ENCODE assay signal across 16 cellular contexts in genomic region chr9:113559834-113560620, GRCh38.
DNase-seq lines count a peak whose midpoint lies in the region; ATAC-seq and TF ChIP-seq lines count a peak whose summit lies in the region.
"Had no signal": no experiment of that assay in that cellular context is flagged by ENCODE, and none has a peak within 500 bp of the region (broad histone marks: within the 10 kb centered on the region; RNA-seq: fewer than 3 reads in every experiment).

No MANE protein-coding gene starts in this region.

- no peaks in the 10 kb centered on the region for H3K9me3 Mint-ChIP-seq in activated T-cell treated with anti-CD3 and anti-CD28 coated beads, Interleukin-2, amount 50 U/mL, for 24 hours
- H3K9me3 Mint-ChIP-seq in naive thymus-derived CD8-positive, alpha-beta T cell: no peaks in the 10 kb centered on the region
- H3K9me3 Mint-ChIP-seq in nephron progenitor cell: no peaks in the 10 kb centered on the region
- H3K9me3 Mint-ChIP-seq: H9 had no signal

- H3K4me1 Mint-ChIP-seq in activated T-cell treated with anti-CD3 and anti-CD28 coated beads, Interleukin-2, amount 50 U/mL, for 24 hours (ENCODE audit: low read depth): peaks cover 43% of the 10 kb centered on the region
- H3K4me1 Mint-ChIP-seq in naive thymus-derived CD8-positive, alpha-beta T cell: peaks cover 27 to 57% (median 55%) of the 10 kb centered on the region in 4 donors
- H3K4me1 Mint-ChIP-seq in nephron progenitor cell: peaks cover 17% of the 10 kb centered on the region

- peaks cover 3% of the 10 kb centered on the region for H3K36me3 Mint-ChIP-seq in activated T-cell treated with anti-CD3 and anti-CD28 coated beads, Interleukin-2, amount 50 U/mL, for 24 hours (ENCODE audit: low read depth)
- peaks cover 0 to 4% (median 1%) of the 10 kb centered on the region in 3 donors for H3K36me3 Mint-ChIP-seq in naive thymus-derived CD8-positive, alpha-beta T cell
- no peaks in the 10 kb centered on the region for H3K36me3 Mint-ChIP-seq in nephron progenitor cell (ENCODE audit: low read depth)

- no peaks in the 10 kb centered on the region for H3K36me3 ChIP-seq in body of pancreas (replicated peaks in 1 of 2; ENCODE audit: insufficient read depth in 1 of 2, low read depth in 2 of 2)
- no peaks in the 10 kb centered on the region for H3K36me3 ChIP-seq in testis (ENCODE audit: low read depth, missing control alignments)
- H3K36me3 ChIP-seq: brain microvascular endothelial cell had no signal

- ATAC-seq in body of pancreas: no peak
- ATAC-seq in naive thymus-derived CD8-positive, alpha-beta T cell: no peak

- intact Hi-C loops in body of pancreas (cut with DNase I) (no loop called here), testis (cut with DNase I; ENCODE audit: low total_unique reads) (no loop called here)

- H3K4me1 ChIP-seq in body of pancreas (peaks cover 64% of the 10 kb centered on the region), testis (peaks cover 54% of the 10 kb centered on the region)
- H3K4me1 ChIP-seq: Caco-2 had no signal

- H3K4me3 ChIP-seq in body of pancreas (no peak overlapping the region), testis (no peak overlapping the region)

- no peak overlapping the region for H3K4me3 Mint-ChIP-seq in activated T-cell treated with anti-CD3 and anti-CD28 coated beads, Interleukin-2, amount 50 U/mL, for 24 hours
- no peak overlapping the region for H3K4me3 Mint-ChIP-seq in naive thymus-derived CD8-positive, alpha-beta T cell
- no peak overlapping the region for H3K4me3 Mint-ChIP-seq in nephron progenitor cell
- H3K4me3 Mint-ChIP-seq: H9 had no signal

- POLR2A ChIA-PET in naive thymus-derived CD8-positive, alpha-beta T cell (lab: Charles Lee): interaction anchor here (0.9 to 1.9 kb wide), 3 partner anchors 9 to 18 kb away, joined by 3 to 6 read pairs (median 4); no protein-coding TSS in a partner anchor

- no peaks in the 10 kb centered on the region for H3K27me3 ChIP-seq in body of pancreas
- no peaks in the 10 kb centered on the region for H3K27me3 ChIP-seq in testis
- H3K27me3 ChIP-seq: brain microvascular endothelial cell had no signal

- no peak for DNase-seq in activated T-cell treated with anti-CD3 and anti-CD28 coated beads, Interleukin-2, amount 50 U/mL, for 24 hours
- DNase-seq in activated T-cell treated with anti-CD3 and anti-CD28 coated beads for 4 hours (no peak), body of pancreas (no peak), testis (no peak), nephron progenitor cell (no peak), EL (no peak)
- DNase-seq in naive thymus-derived CD8-positive, alpha-beta T cell: peak in 1 of 10 donors; percentile 40
- DNase-seq in stimulated activated naive CD4-positive, alpha-beta T cell treated with Interleukin-2 at 50 U/mL for 16 hours (lab: John Stamatoyannopoulos, UW): no peak
- DNase-seq: activated CD4-positive, alpha-beta T cell treated with anti-CD3 and anti-CD28 coated beads for 48 hours; brain microvascular endothelial cell; H9; NK-92 treated with Interleukin-12 subunit alpha and Interleukin-12 subunit beta, amount 100 ng/mL, for 24 hours; SIG-M5; stimulated activated naive CD4-positive, alpha-beta T cell; T1000 had no signal

- no peaks in the 10 kb centered on the region for H3K27me3 Mint-ChIP-seq in activated T-cell treated with anti-CD3 and anti-CD28 coated beads, Interleukin-2, amount 50 U/mL, for 24 hours
- H3K27me3 Mint-ChIP-seq in naive thymus-derived CD8-positive, alpha-beta T cell: no peaks in the 10 kb centered on the region
- peaks cover 18% of the 10 kb centered on the region for H3K27me3 Mint-ChIP-seq in nephron progenitor cell (ENCODE audit: low read depth, poor library complexity)

- TF ChIP-seq CTCF in body of pancreas (IDR thresholded peaks at IDR 0.05) (no peak), testis (IDR thresholded peaks at IDR 0.05) (no peak), nephron progenitor cell (IDR thresholded peaks at IDR 0.05) (no peak)

- H3K27ac Mint-ChIP-seq in activated T-cell treated with anti-CD3 and anti-CD28 coated beads, Interleukin-2, amount 50 U/mL, for 24 hours: peak overlapping the region; percentile 33
- peak overlapping the region; percentile 11 to 91 (median 56) for H3K27ac Mint-ChIP-seq in naive thymus-derived CD8-positive, alpha-beta T cell
- H3K27ac Mint-ChIP-seq in nephron progenitor cell: no peak overlapping the region
- H3K27ac Mint-ChIP-seq: H9 had no signal

- H3K9me3 ChIP-seq in body of pancreas (no peaks in the 10 kb centered on the region), testis (no peaks in the 10 kb centered on the region)
- H3K9me3 ChIP-seq: Caco-2 had no signal

- WGBS in body of pancreas, 2 donors: 78 to 79% methylated on average over 9 to 11 of the region's 11 CpGs
- WGBS in testis, 2 donors: 82 to 86% methylated on average over 5 to 11 of the region's 11 CpGs

- no peak for TF ChIP-seq POLR2A in body of pancreas (IDR thresholded peaks at IDR 0.05)
- no peak for TF ChIP-seq POLR2A in testis (IDR thresholded peaks at IDR 0.05)

- H3K27ac ChIP-seq in body of pancreas (peak overlapping the region; percentile 74 to 82 (median 81)), testis (peak overlapping the region; percentile 54 to 59)
- H3K27ac ChIP-seq: brain microvascular endothelial cell had no signal
